In the genomic region with DNA sequence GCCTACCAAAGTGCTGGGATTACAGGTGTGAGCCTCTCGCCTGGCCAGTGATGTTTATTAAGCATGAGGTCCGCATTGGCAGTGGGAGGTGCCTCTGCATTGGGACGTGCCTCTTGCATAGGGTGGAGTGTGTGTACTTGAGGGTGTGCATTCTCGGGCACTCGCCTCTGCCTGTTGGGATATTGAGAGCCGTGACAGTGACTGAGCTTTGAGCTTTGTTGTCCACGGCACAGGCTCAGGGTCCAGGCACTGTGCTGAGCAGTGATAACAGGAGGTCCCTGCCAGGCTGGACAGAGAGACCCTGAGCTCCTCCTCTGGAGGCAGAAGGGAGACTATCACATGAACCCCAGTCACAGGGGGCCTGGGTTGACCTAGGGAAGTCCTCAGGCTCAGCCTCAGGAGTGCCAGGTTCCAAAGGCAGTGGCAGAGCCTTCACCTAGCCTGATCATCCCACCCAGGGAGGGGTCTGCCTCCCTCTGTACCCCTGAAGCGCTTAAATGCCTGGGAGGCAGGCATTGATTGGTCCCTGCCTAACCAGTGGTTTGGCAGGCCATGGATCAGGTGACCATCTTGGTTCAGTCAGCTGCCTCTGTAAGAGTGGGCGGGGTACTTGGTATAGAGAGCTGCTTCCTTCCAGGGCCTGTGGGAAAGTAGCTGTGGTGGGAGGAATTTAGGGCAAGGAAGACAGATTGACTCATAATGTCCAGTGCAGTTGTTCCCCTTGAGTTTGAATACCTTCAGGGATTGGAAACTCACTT, we compare ENCODE assay signal across 14 cellular contexts.
DNase-seq lines count a peak whose midpoint lies in the region; ATAC-seq, FAIRE-seq and TF ChIP-seq lines count a peak whose summit lies in the region.
"Had no signal": no experiment of that assay in that cellular context is flagged by ENCODE, and none has a peak within 500 bp of the region (broad histone marks: within the 10 kb centered on the region; RNA-seq: fewer than 3 reads in every experiment).

No MANE protein-coding gene starts in this region.

- peak overlapping the region; percentile 34 for H3K27ac Mint-ChIP-seq in astrocyte (ENCODE audit: unreplicated experiment)
- no peak overlapping the region for H3K27ac Mint-ChIP-seq in activated CD4-positive, alpha-beta T cell treated with anti-CD3 and anti-CD28 coated beads, Interleukin-2, amount 10 ng/mL, durations not matched to agents 24 days and 14 days
- H3K27ac Mint-ChIP-seq: stimulated activated memory B cell treated with anti-CD40 and anti-IgM and Interleukin-4, amounts not matched to agents 10 μg/mL and 1 μg/mL and 100 μg/mL, for 72 hours had no signal

- H3K4me1 ChIP-seq in left ventricle myocardium inferior = peaks cover 46% of the 10 kb centered on the region
- H3K4me1 ChIP-seq in astrocyte (ENCODE audit: insufficient read depth, low read length) = peaks cover 33% of the 10 kb centered on the region
- peaks cover 45% of the 10 kb centered on the region for H3K4me1 ChIP-seq in upper lobe of right lung

- H3K27ac ChIP-seq in left ventricle myocardium inferior (replicated peaks) (peak overlapping the region; percentile 69), astrocyte (ENCODE audit: low read depth, low read length) (no peak overlapping the region), upper lobe of right lung (no peak overlapping the region)

- H3K4me2 ChIP-seq in astrocyte (ENCODE audit: low read length) = no peak overlapping the region

- H3K9me3 Mint-ChIP-seq in astrocyte (ENCODE audit: unreplicated experiment) = no peaks in the 10 kb centered on the region
- H3K9me3 Mint-ChIP-seq in activated CD4-positive, alpha-beta T cell treated with anti-CD3 and anti-CD28 coated beads, Interleukin-2, amount 10 ng/mL, durations not matched to agents 24 days and 14 days = no peaks in the 10 kb centered on the region
- H3K9me3 Mint-ChIP-seq: stimulated activated memory B cell treated with anti-CD40 and anti-IgM and Interleukin-4, amounts not matched to agents 10 μg/mL and 1 μg/mL and 100 μg/mL, for 72 hours had no signal

- H3K27me3 Mint-ChIP-seq in astrocyte (ENCODE audit: low read depth, unreplicated experiment) = peaks cover 10% of the 10 kb centered on the region
- no peaks in the 10 kb centered on the region for H3K27me3 Mint-ChIP-seq in activated CD4-positive, alpha-beta T cell treated with anti-CD3 and anti-CD28 coated beads, Interleukin-2, amount 10 ng/mL, durations not matched to agents 24 days and 14 days

- H3K79me2 ChIP-seq in astrocyte (ENCODE audit: insufficient read depth, low read length) = no peaks in the 10 kb centered on the region

- H3K27me3 ChIP-seq in left ventricle myocardium inferior (ENCODE audit: low read depth) (no peaks in the 10 kb centered on the region), astrocyte (ENCODE audit: insufficient read depth, low read length) (no peaks in the 10 kb centered on the region), upper lobe of right lung (no peaks in the 10 kb centered on the region)

- no peaks in the 10 kb centered on the region for H4K20me1 ChIP-seq in astrocyte (ENCODE audit: insufficient read depth, low read length)

- H3K36me3 ChIP-seq in left ventricle myocardium inferior (no peaks in the 10 kb centered on the region), astrocyte (ENCODE audit: insufficient read depth, low read length) (no peaks in the 10 kb centered on the region), upper lobe of right lung (no peaks in the 10 kb centered on the region)

- ATAC-seq in Right ventricle myocardium superior (ENCODE audit: poor library complexity) (no peak), upper lobe of right lung (peak; percentile 77)
- ATAC-seq: left ventricle myocardium superior; stimulated activated memory B cell treated with anti-CD40 and anti-IgM and Interleukin-4, amounts not matched to agents 10 μg/mL and 1 μg/mL and 100 μg/mL, for 72 hours had no signal

- H3K4me3 Mint-ChIP-seq in astrocyte (ENCODE audit: unreplicated experiment) = no peak overlapping the region
- no peak overlapping the region for H3K4me3 Mint-ChIP-seq in activated CD4-positive, alpha-beta T cell treated with anti-CD3 and anti-CD28 coated beads, Interleukin-2, amount 10 ng/mL, durations not matched to agents 24 days and 14 days
- H3K4me3 Mint-ChIP-seq: stimulated activated memory B cell treated with anti-CD40 and anti-IgM and Interleukin-4, amounts not matched to agents 10 μg/mL and 1 μg/mL and 100 μg/mL, for 72 hours had no signal

- H3K36me3 Mint-ChIP-seq in astrocyte (ENCODE audit: low read depth, unreplicated experiment) = peaks cover 2% of the 10 kb centered on the region
- H3K36me3 Mint-ChIP-seq in activated CD4-positive, alpha-beta T cell treated with anti-CD3 and anti-CD28 coated beads, Interleukin-2, amount 10 ng/mL, durations not matched to agents 24 days and 14 days (ENCODE audit: low read depth) = no peaks in the 10 kb centered on the region
- H3K36me3 Mint-ChIP-seq: stimulated activated memory B cell treated with anti-CD40 and anti-IgM and Interleukin-4, amounts not matched to agents 10 μg/mL and 1 μg/mL and 100 μg/mL, for 72 hours had no signal

- TF ChIP-seq CTCF in left ventricle myocardium inferior (IDR thresholded peaks at IDR 0.05; ENCODE audit: borderline replicate concordance) (no peak), astrocyte (IDR thresholded peaks at IDR 0.05; ENCODE audit: insufficient read depth, low read depth, low read length) (no peak), upper lobe of right lung (IDR thresholded peaks at IDR 0.05) (no peak)

- H3K9ac ChIP-seq in astrocyte (ENCODE audit: low read length) = no peak overlapping the region

- no peak overlapping the region for H2AFZ ChIP-seq in astrocyte (ENCODE audit: low read depth, low read length)

- no peak for FAIRE-seq in astrocyte (lab: Jason Lieb, UNC)

- H3K9me3 ChIP-seq in left ventricle myocardium inferior (replicated peaks) (no peaks in the 10 kb centered on the region), astrocyte (ENCODE audit: insufficient read depth, low read depth, low read length) (no peaks in the 10 kb centered on the region), upper lobe of right lung (no peaks in the 10 kb centered on the region)

- no peak for DNase-seq in left ventricle myocardium inferior
- no peak for DNase-seq in Right ventricle myocardium superior
- DNase-seq in astrocyte (ENCODE audit: low read depth) = peak; percentile 70
- DNase-seq in iPS-NIHi11 (ENCODE audit: low spot score) = peak; percentile 54
- DNase-seq in upper lobe of right lung = no peak
- no peak for DNase-seq in activated CD4-positive, alpha-beta T cell treated with anti-CD3 and anti-CD28 coated beads, Interleukin-2, amount 10 ng/mL, durations not matched to agents 24 days and 14 days
- DNase-seq in activated T-cell treated with anti-CD3 and anti-CD28 coated beads for 4 hours = no peak
- DNase-seq in OCI-M2 (lab: John Stamatoyannopoulos, UW; ENCODE audit: unreplicated experiment) = no peak
- DNase-seq: AML-193; effector CD8-positive, alpha-beta T cell; left ventricle myocardium superior; MM.1S had no signal

- intact Hi-C loops in left ventricle myocardium inferior (cut with micrococcal nuclease) = no loop called here
- intact Hi-C loops in Right ventricle myocardium superior (cut with DNase I) = no loop called here
- intact Hi-C loops in upper lobe of right lung (cut with DNase I) = no loop called here
- intact Hi-C loops in activated CD4-positive, alpha-beta T cell treated with anti-CD3 and anti-CD28 coated beads, Interleukin-2, amount 10 ng/mL, durations not matched to agents 24 days and 14 days (cut with micrococcal nuclease) = no loop called here

- peaks cover 37% of the 10 kb centered on the region for H3K4me1 Mint-ChIP-seq in astrocyte (ENCODE audit: low read depth, unreplicated experiment)
- H3K4me1 Mint-ChIP-seq in activated CD4-positive, alpha-beta T cell treated with anti-CD3 and anti-CD28 coated beads, Interleukin-2, amount 10 ng/mL, durations not matched to agents 24 days and 14 days = no peaks in the 10 kb centered on the region
- H3K4me1 Mint-ChIP-seq: stimulated activated memory B cell treated with anti-CD40 and anti-IgM and Interleukin-4, amounts not matched to agents 10 μg/mL and 1 μg/mL and 100 μg/mL, for 72 hours had no signal

- H3K4me3 ChIP-seq in left ventricle myocardium inferior (no peak overlapping the region), astrocyte (ENCODE audit: insufficient read depth, low read depth, low read length) (no peak overlapping the region), upper lobe of right lung (no peak overlapping the region)
- H3K4me3 ChIP-seq: smooth muscle cell had no signal

Comparison
In these comparisons a context has a peak if more than half of its experiments do, and no peak if none do; other contexts are left out.
1. DNase-seq: peak in astrocyte (single experiment) and iPS-NIHi11 (single experiment); none in left ventricle myocardium inferior (single experiment), Right ventricle myocardium superior (single experiment), upper lobe of right lung (single experiment), activated CD4-positive, alpha-beta T cell treated with anti-CD3 and anti-CD28 coated beads, Interleukin-2, amount 10 ng/mL, durations not matched to agents 24 days and 14 days (single experiment), activated T-cell treated with anti-CD3 and anti-CD28 coated beads for 4 hours (single experiment) and OCI-M2 (single experiment).